ENCODE assay signal across 1 cellular context in genomic region chr3:52234516-52235447, GRCh38.
TF ChIP-seq lines count a peak whose summit lies in the region.

No MANE protein-coding gene starts in this region.

TF ChIP-seq in liver, 16 proteins besides CTCF, POLR2A, EP300 and RAD21 (continued from another document):
- TF ChIP-seq REST (IDR thresholded peaks at IDR 0.05) (no peak), GABPA (IDR thresholded peaks at IDR 0.05 in 1 of 2, conservative IDR thresholded peaks at IDR 0.05 in 1 of 2) (no peak), RXRA (IDR thresholded peaks at IDR 0.05) (no peak), FOXA2 (IDR thresholded peaks at IDR 0.05) (no peak), FOXA1 (IDR thresholded peaks at IDR 0.05) (no peak), JUND (IDR thresholded peaks at IDR 0.05) (no peak), NR2F2 (IDR thresholded peaks at IDR 0.05) (no peak), HNF4G (IDR thresholded peaks at IDR 0.05) (no peak), TAF1 (conservative IDR thresholded peaks at IDR 0.05) (no peak), SP1 (IDR thresholded peaks at IDR 0.05) (no peak)
